ENCODE assay signal across 19 cellular contexts in genomic region chr4:7862561-7863200, GRCh38.
A peak's percentile ranks its signal among the peaks of the same experiment; 100 is the strongest.
DNase-seq lines count a peak whose midpoint lies in the region; ATAC-seq, FAIRE-seq and TF ChIP-seq lines count a peak whose summit lies in the region.
"Had no signal": no experiment of that assay in that cellular context is flagged by ENCODE, and none has a peak within 500 bp of the region (broad histone marks: within the 10 kb centered on the region; RNA-seq: fewer than 3 reads in every experiment).

No MANE protein-coding gene starts in this region.

- H3K4me3 ChIP-seq in Caco-2 (ENCODE audit: low read depth, low read length) (no peak overlapping the region), IMR-90 (ENCODE audit: insufficient read depth, low read depth, low read length) (no peak overlapping the region), endothelial cell of umbilical vein (replicated peaks in 1 of 3; ENCODE audit: insufficient read depth in 1 of 3, low read depth in 1 of 3, low read length in 3 of 3) (no peak overlapping the region)
- H3K4me3 ChIP-seq: left lung, uterus had no signal

- H2BK20ac ChIP-seq in IMR-90 (ENCODE audit: low read depth, low read length) = peak overlapping the region; percentile 70

- no TSS peak for BruUV-seq in Caco-2 (replicated peaks; lab: Mats Ljungman, UMichigan)
- BruUV-seq in IMR-90 (replicated peaks; lab: Mats Ljungman, UMichigan) = no TSS peak
- no TSS peak for BruUV-seq in endothelial cell of umbilical vein (replicated peaks; lab: Mats Ljungman, UMichigan)

- H3K9me3 ChIP-seq in Caco-2 (no peaks in the 10 kb centered on the region), IMR-90 (ENCODE audit: control insufficient read depth, insufficient read depth, low read length) (no peaks in the 10 kb centered on the region), endothelial cell of umbilical vein (replicated peaks; ENCODE audit: control insufficient read depth, insufficient read depth, low read length) (no peaks in the 10 kb centered on the region)
- H3K9me3 ChIP-seq: left lung, uterus had no signal

- dilution Hi-C loops in IMR-90 (cut with HindIII; ENCODE audit: low sequenced_read_pairs, unreplicated experiment) (no loop called here), endothelial cell of umbilical vein (cut with MboI; ENCODE audit: extremely low pct_ligation_motif_present, low sequenced_read_pairs) (no loop called here)

- H3K36me3 Mint-ChIP-seq in Caco-2 (ENCODE audit: insufficient read depth, unreplicated experiment) = peaks cover 36% of the 10 kb centered on the region
- peaks cover 66% of the 10 kb centered on the region for H3K36me3 Mint-ChIP-seq in nephron progenitor cell (ENCODE audit: low read depth)

- H2AFZ ChIP-seq in IMR-90 (replicated peaks; ENCODE audit: low read length, poor library complexity) (no peak overlapping the region), endothelial cell of umbilical vein (ENCODE audit: low read depth, low read length) (no peak overlapping the region)

- in situ Hi-C loops in IMR-90 (cut with MboI; ENCODE audit: low sequenced_read_pairs) = no loop called here

- H3K9me3 Mint-ChIP-seq in Caco-2 (ENCODE audit: unreplicated experiment) (peaks cover 14% of the 10 kb centered on the region), nephron progenitor cell (peaks cover 18% of the 10 kb centered on the region)

- H3K27ac ChIP-seq in IMR-90 (ENCODE audit: insufficient read depth, low read length) = peak overlapping the region; percentile 39
- peak overlapping the region; percentile 40 for H3K27ac ChIP-seq in endothelial cell of umbilical vein (ENCODE audit: insufficient read depth, low read depth, low read length)
- H3K27ac ChIP-seq: left lung had no signal

- POLR2A ChIA-PET in Caco-2 (lab: Charles Lee) = no interaction called here
- POLR2A ChIA-PET in IMR-90 (lab: Charles Lee; ENCODE audit: unreplicated experiment) = no interaction called here
- POLR2A ChIA-PET in endothelial cell of umbilical vein (lab: Charles Lee) = interaction anchor here (0.7 kb wide), 2 partner anchors 18 to 374 kb away, joined by 3 read pairs; no protein-coding TSS in a partner anchor

- H3K27me3 Mint-ChIP-seq in Caco-2 (ENCODE audit: insufficient read depth, unreplicated experiment) = no peaks in the 10 kb centered on the region
- H3K27me3 Mint-ChIP-seq in nephron progenitor cell (ENCODE audit: low read depth, poor library complexity) = no peaks in the 10 kb centered on the region

- peak overlapping the region; percentile 68 for H2BK15ac ChIP-seq in IMR-90 (ENCODE audit: low read depth, low read length)

- peaks cover 34% of the 10 kb centered on the region for H3K9me1 ChIP-seq in IMR-90 (ENCODE audit: insufficient read depth, low read length)
- no peaks in the 10 kb centered on the region for H3K9me1 ChIP-seq in endothelial cell of umbilical vein (replicated peaks; ENCODE audit: control insufficient read depth, extremely low read depth, insufficient read depth, low read length)

- H3K18ac ChIP-seq in IMR-90 (ENCODE audit: low read depth, low read length) = peak overlapping the region; percentile 16

- WGBS in IMR-90 (ENCODE audit: extremely low coverage in 2 of 2, insufficient read length in 1 of 2), 2 experiments = 62% methylated on average over 7 of the region's 16 CpGs; no CpG with 5 or more reads in 1 of the 2 experiments

- CTCF ChIA-PET in Caco-2 (lab: Charles Lee) (no interaction called here), IMR-90 (lab: Yijun Ruan, JAX) (interaction anchor here (1.0 kb wide), 1 partner anchor 10 kb away, joined by 3 read pairs; no protein-coding TSS in a partner anchor), endothelial cell of umbilical vein (lab: Charles Lee) (interaction anchor here (0.7 to 3.0 kb wide), 3 partner anchors 14 to 57 kb away, joined by 3 to 10 read pairs (median 7); no protein-coding TSS in a partner anchor)

- peak overlapping the region; percentile 61; the same call in 1 of the 2 replicates for H3K56ac ChIP-seq in IMR-90 (ENCODE audit: extremely low read depth, insufficient read depth, low read length)

- H4K5ac ChIP-seq in IMR-90 (ENCODE audit: low read depth, low read length) = peak overlapping the region; percentile 93

- peak overlapping the region; percentile 58 to 97 for H4K8ac ChIP-seq in IMR-90 (ENCODE audit: low read depth in 2 of 2, low read length in 2 of 2)

- H3K79me1 ChIP-seq in IMR-90 (ENCODE audit: low read depth in 1 of 2, low read length in 2 of 2) = peaks cover 35 to 80% of the 10 kb centered on the region in 2 experiments

- H3K4ac ChIP-seq in IMR-90 (ENCODE audit: low read depth, low read length) = peak overlapping the region; percentile 84

- peak; percentile 50 for FAIRE-seq in endothelial cell of umbilical vein (lab: Jason Lieb, UNC)
- FAIRE-seq: small intestine had no signal

- peak overlapping the region; percentile 94 for H2BK5ac ChIP-seq in IMR-90 (ENCODE audit: low read depth, low read length, poor library complexity, severe bottlenecking)

- H3K4me1 Mint-ChIP-seq in Caco-2 (ENCODE audit: low read depth, unreplicated experiment) (peaks cover 26% of the 10 kb centered on the region), nephron progenitor cell (peaks cover 22% of the 10 kb centered on the region)

- no peak for ATAC-seq in IMR-90 (ENCODE audit: low read depth)
- ATAC-seq in HG02623 (IDR thresholded peaks at IDR 0.05; ENCODE audit: unreplicated experiment) = no peak
- ATAC-seq: left lung, Panc1 had no signal

- TF ChIP-seq POLR2A in IMR-90 (IDR thresholded peaks at IDR 0.05; ENCODE audit: low read depth, low read length) (no peak), endothelial cell of umbilical vein (IDR thresholded peaks at IDR 0.05; ENCODE audit: low read depth, low read length) (no peak)

- DNase-seq in Caco-2 (no peak), IMR-90 (no peak), endothelial cell of umbilical vein (ENCODE audit: low read depth, low spot score) (no peak), nephron progenitor cell (no peak), T1000 (lab: John Stamatoyannopoulos, UW) (no peak), amniotic stem cell (lab: John Stamatoyannopoulos, UW) (no peak), C1 segment of cervical spinal cord (lab: John Stamatoyannopoulos, UW) (no peak)
- DNase-seq: activated CD4-positive, alpha-beta T cell treated with anti-CD3 and anti-CD28 coated beads, Interleukin-2, amount 50 U/mL, for 1 hour; activated naive CD4-positive, alpha-beta T cell; AML-193; anterior cingulate cortex; foreskin melanocyte; left lung; NCI-H226; small intestine; stimulated activated CD4-positive, alpha-beta T cell treated with anti-CD3 and anti-CD28 coated beads, Interleukin-4, amount 100 ng/mL, for 24 hours; uterus had no signal

- no peak for TF ChIP-seq RAD21 in IMR-90 (IDR thresholded peaks at IDR 0.05; ENCODE audit: low read length)

- peak overlapping the region; percentile 47 for H2AK9ac ChIP-seq in IMR-90 (replicated peaks; ENCODE audit: low read depth, low read length, poor library complexity)

- H3K4me3 Mint-ChIP-seq in Caco-2 (ENCODE audit: unreplicated experiment) = no peak overlapping the region
- no peak overlapping the region for H3K4me3 Mint-ChIP-seq in nephron progenitor cell

- H3K27me3 ChIP-seq in Caco-2 (replicated peaks; ENCODE audit: control insufficient read depth, insufficient read depth, low read length) = no peaks in the 10 kb centered on the region
- no peaks in the 10 kb centered on the region for H3K27me3 ChIP-seq in IMR-90 (ENCODE audit: control insufficient read depth, insufficient read depth, low read length)
- no peaks in the 10 kb centered on the region for H3K27me3 ChIP-seq in endothelial cell of umbilical vein (ENCODE audit: control insufficient read depth in 2 of 2, insufficient read depth in 2 of 2, low read length in 2 of 2)
- H3K27me3 ChIP-seq: left lung, uterus had no signal

- H2BK120ac ChIP-seq in IMR-90 (ENCODE audit: low read depth, low read length) = peak overlapping the region; percentile 90

- H3K14ac ChIP-seq in IMR-90 (replicated peaks; ENCODE audit: low read depth, low read length) = peak overlapping the region; percentile 89

- no peak for TF ChIP-seq CTCF in Caco-2 (IDR thresholded peaks at IDR 0.05; ENCODE audit: insufficient read depth in 1 of 2, low read depth in 1 of 2, low read length in 1 of 2, severe bottlenecking in 1 of 2, unreplicated experiment in 1 of 2)
- TF ChIP-seq CTCF in IMR-90 (conservative IDR thresholded peaks at IDR 0.05; ENCODE audit: low read depth, low read length) = no peak
- no peak for TF ChIP-seq CTCF in endothelial cell of umbilical vein (IDR thresholded peaks at IDR 0.05; ENCODE audit: extremely low read depth in 1 of 2, insufficient read depth in 1 of 2, low read depth in 1 of 2, low read length in 2 of 2)
- no peak for TF ChIP-seq CTCF in nephron progenitor cell (IDR thresholded peaks at IDR 0.05)

- H2AK5ac ChIP-seq in IMR-90 (ENCODE audit: low read depth, low read length) = peak overlapping the region; percentile 71; the same call in 1 of the 2 replicates

- H3K4me2 ChIP-seq in IMR-90 (ENCODE audit: low read depth, low read length) (no peak overlapping the region; the same call in 1 of the 2 replicates), endothelial cell of umbilical vein (ENCODE audit: insufficient read depth, low read length) (no peak overlapping the region)

- H4K20me1 ChIP-seq in IMR-90 (ENCODE audit: insufficient read depth, low read length) = peaks cover under 1% of the 10 kb centered on the region; the same call in 1 of the 2 replicates
- H4K20me1 ChIP-seq in endothelial cell of umbilical vein (replicated peaks; ENCODE audit: control insufficient read depth, extremely low read depth, insufficient read depth, low read length) = no peaks in the 10 kb centered on the region

- peaks cover 41% of the 10 kb centered on the region for H3K4me1 ChIP-seq in Caco-2
- peaks cover 36% of the 10 kb centered on the region for H3K4me1 ChIP-seq in IMR-90 (ENCODE audit: control insufficient read depth, insufficient read depth, low read length)
- peaks cover 45% of the 10 kb centered on the region for H3K4me1 ChIP-seq in endothelial cell of umbilical vein (ENCODE audit: control insufficient read depth, extremely low read depth, insufficient read depth, low read length)
- H3K4me1 ChIP-seq: uterus had no signal

- no peak overlapping the region for H3K9ac ChIP-seq in IMR-90 (ENCODE audit: low read depth, low read length)
- H3K9ac ChIP-seq in endothelial cell of umbilical vein (replicated peaks; ENCODE audit: extremely low read depth, insufficient read depth, low read length) = peak overlapping the region; percentile 20

- peaks cover 77% of the 10 kb centered on the region for H3K79me2 ChIP-seq in endothelial cell of umbilical vein (ENCODE audit: control insufficient read depth, insufficient read depth, low read length)

- H4K91ac ChIP-seq in IMR-90 (ENCODE audit: insufficient read depth, low read depth, low read length) = peak overlapping the region; percentile 86

- H3K23ac ChIP-seq in IMR-90 (ENCODE audit: low read depth, low read length) = peak overlapping the region; percentile 76

- intact Hi-C loops in Caco-2 (cut with micrococcal nuclease; ENCODE audit: unreplicated experiment) (loop anchor here (5.0 kb wide), 1 partner anchor 50 kb away; no protein-coding TSS in a partner anchor), IMR-90 (cut with micrococcal nuclease) (loop anchor here (5.0 kb wide), 2 partner anchors 50 to 125 kb away; no protein-coding TSS in a partner anchor), endothelial cell of umbilical vein (cut with micrococcal nuclease) (no loop called here)

- H3K36me3 ChIP-seq in Caco-2 (ENCODE audit: control insufficient read depth, insufficient read depth, low read length) = no peaks in the 10 kb centered on the region
- H3K36me3 ChIP-seq in IMR-90 (ENCODE audit: control insufficient read depth, insufficient read depth, low read length) = peaks cover 35% of the 10 kb centered on the region
- H3K36me3 ChIP-seq in endothelial cell of umbilical vein (ENCODE audit: control insufficient read depth in 2 of 2, extremely low read depth in 1 of 2, insufficient read depth in 2 of 2, low read length in 2 of 2) = peaks cover 6 to 8% of the 10 kb centered on the region in 2 experiments
- H3K36me3 ChIP-seq: uterus had no signal

- H3K27ac Mint-ChIP-seq in Caco-2 (ENCODE audit: unreplicated experiment) (peak overlapping the region; percentile 92), nephron progenitor cell (peak overlapping the region; percentile 88)
